13 cellular contexts compared by ENCODE assay signal in the genomic region with DNA sequence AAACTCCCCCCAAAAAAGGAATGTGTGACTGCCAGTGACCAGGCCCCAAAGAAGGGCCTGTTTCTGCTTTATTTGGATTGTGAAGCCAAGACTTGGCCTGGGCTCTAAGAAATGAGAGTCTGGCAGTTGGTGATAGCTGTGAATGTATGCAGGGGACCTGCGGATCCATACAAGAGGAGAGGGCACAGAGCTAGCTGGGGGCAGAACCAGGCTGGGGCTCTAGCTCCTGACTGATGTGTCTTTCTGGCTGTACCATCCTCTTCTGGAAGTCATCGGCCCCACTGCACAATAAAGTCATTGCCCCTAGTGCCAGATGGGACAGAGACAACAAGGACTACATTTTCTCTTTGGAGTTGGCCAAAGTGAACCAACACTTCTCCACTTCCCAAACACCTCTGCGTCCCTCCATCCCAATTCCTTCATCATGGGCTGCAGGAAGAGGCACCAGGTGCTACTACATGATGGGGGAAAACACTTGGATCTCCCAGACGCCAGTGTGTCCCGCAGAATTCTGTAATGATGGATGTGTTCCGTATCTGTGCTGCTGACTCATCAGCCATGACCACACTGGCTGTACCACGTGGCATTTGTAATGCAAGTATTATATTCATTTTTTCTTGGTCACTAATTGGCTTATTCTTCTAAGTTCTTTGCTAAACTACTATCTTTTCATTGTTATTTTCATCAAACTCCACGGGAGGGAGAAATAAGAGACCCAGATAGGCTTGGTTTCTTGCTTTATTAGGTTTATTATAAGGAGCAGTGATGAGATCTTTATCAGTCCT. TPM values are rescaled to one million over a fixed set of nuclear protein-coding genes. Genes with fewer than 3 reads are reported as not detected.
DNase-seq lines count a peak whose midpoint lies in the region; ATAC-seq and TF ChIP-seq lines count a peak whose summit lies in the region.
"Had no signal": no experiment of that assay in that cellular context is flagged by ENCODE, and none has a peak within 500 bp of the region (broad histone marks: within the 10 kb centered on the region; RNA-seq: fewer than 3 reads in every experiment).

No MANE protein-coding gene starts in this region.

- no peaks in the 10 kb centered on the region for H3K9me3 Mint-ChIP-seq in Caco-2 (ENCODE audit: unreplicated experiment)
- H3K9me3 Mint-ChIP-seq: activated CD8-positive, alpha-beta T cell treated with anti-CD3 and anti-CD28 coated beads for 36 hours; dendritic cell treated with granulocyte-macrophage colony-stimulating factor and Interleukin-4, amounts not matched to agents 40 ng/mL and 50 ng/mL, for 4 days had no signal

- BruUV-seq in Caco-2 (replicated peaks; lab: Mats Ljungman, UMichigan) = no TSS peak

- ATAC-seq in HG03469 (IDR thresholded peaks at IDR 0.05; ENCODE audit: unreplicated experiment) = no peak
- ATAC-seq: activated CD8-positive, alpha-beta T cell treated with anti-CD3 and anti-CD28 coated beads for 36 hours had no signal

- H3K27me3 ChIP-seq in AG04450 (ENCODE audit: control insufficient read depth, insufficient read depth, low read length) (no peaks in the 10 kb centered on the region), Caco-2 (replicated peaks; ENCODE audit: control insufficient read depth, insufficient read depth, low read length) (no peaks in the 10 kb centered on the region)

- CTCF ChIA-PET in AG04450 (lab: Charles Lee) (no interaction called here), Caco-2 (lab: Charles Lee) (no interaction called here)

- H3K9me3 ChIP-seq in AG04450 (ENCODE audit: control insufficient read depth, insufficient read depth, low read length) (no peaks in the 10 kb centered on the region; the same call in 1 of the 2 replicates), Caco-2 (no peaks in the 10 kb centered on the region)

- H3K4me1 Mint-ChIP-seq in Caco-2 (ENCODE audit: low read depth, unreplicated experiment) = no peaks in the 10 kb centered on the region

- no peaks in the 10 kb centered on the region; the same call in 1 of the 2 replicates for H3K36me3 ChIP-seq in Caco-2 (ENCODE audit: control insufficient read depth, insufficient read depth, low read length)

- no peak overlapping the region for H3K27ac Mint-ChIP-seq in Caco-2 (ENCODE audit: unreplicated experiment)
- H3K27ac Mint-ChIP-seq: activated CD8-positive, alpha-beta T cell treated with anti-CD3 and anti-CD28 coated beads for 36 hours had no signal

- no peak overlapping the region for H3K4me3 ChIP-seq in AG04450 (ENCODE audit: low read depth, low read length)
- no peak overlapping the region for H3K4me3 ChIP-seq in Caco-2 (ENCODE audit: low read depth, low read length)

- POLR2A ChIA-PET in AG04450 (lab: Yijun Ruan, JAX) (no interaction called here), Caco-2 (lab: Charles Lee) (no interaction called here)

- H3K4me3 Mint-ChIP-seq in Caco-2 (ENCODE audit: unreplicated experiment) = no peak overlapping the region
- H3K4me3 Mint-ChIP-seq: activated CD8-positive, alpha-beta T cell treated with anti-CD3 and anti-CD28 coated beads for 36 hours; dendritic cell treated with granulocyte-macrophage colony-stimulating factor and Interleukin-4, amounts not matched to agents 40 ng/mL and 50 ng/mL, for 4 days had no signal

- peak; percentile 29 for DNase-seq in AG04450 (ENCODE audit: low read depth, low spot score)
- peak; percentile 40 for DNase-seq in H4 (ENCODE audit: low spot score)
- peak; percentile 82 for DNase-seq in iris pigment epithelial cell (ENCODE audit: low read depth)
- no peak for DNase-seq in Caco-2
- DNase-seq in NCI-H2029 treated with DMSO at 0.1 percent for 48 hours (lab: John Stamatoyannopoulos, UW) = no peak
- no peak for DNase-seq in NCI-H1694 treated with DMSO at 0.1 percent for 48 hours (lab: John Stamatoyannopoulos, UW)
- DNase-seq: activated CD8-positive, alpha-beta T cell treated with anti-CD3 and anti-CD28 coated beads for 36 hours; NCI-H1105; SHP77 had no signal

- intact Hi-C loops in Caco-2 (cut with micrococcal nuclease; ENCODE audit: unreplicated experiment) = no loop called here

- H3K4me1 ChIP-seq in Caco-2 = peaks cover 17% of the 10 kb centered on the region

- no peaks in the 10 kb centered on the region for H3K27me3 Mint-ChIP-seq in Caco-2 (ENCODE audit: insufficient read depth, unreplicated experiment)
- H3K27me3 Mint-ChIP-seq: activated CD8-positive, alpha-beta T cell treated with anti-CD3 and anti-CD28 coated beads for 36 hours had no signal

- H3K36me3 Mint-ChIP-seq in Caco-2 (ENCODE audit: insufficient read depth, unreplicated experiment) = peaks cover 30% of the 10 kb centered on the region

- H3K27ac ChIP-seq in AG04450 (ENCODE audit: low read depth, low read length) = no peak overlapping the region
- H3K27ac ChIP-seq in angular gyrus (ENCODE audit: low read depth, low read length) = peak overlapping the region; percentile 11

- TF ChIP-seq CTCF in AG04450 (IDR thresholded peaks at IDR 0.05; ENCODE audit: low read depth, low read length) (no peak), Caco-2 (IDR thresholded peaks at IDR 0.05; ENCODE audit: insufficient read depth in 1 of 2, low read depth in 1 of 2, low read length in 1 of 2, severe bottlenecking in 1 of 2, unreplicated experiment in 1 of 2) (no peak)

RNA-seq across cellular contexts. Expression of a gene that starts 1.7 kb away (rescaled TPM):
- polyA plus RNA-seq in AG04450 (2011; rRNA removed) = not detected in 2 replicates
- 0.05 TPM in 1 of 2 replicates, not detected in the other for polyA minus RNA-seq in AG04450 (2011; rRNA and poly(A)+ RNA removed)
- not detected in 2 replicates for total RNA-seq in H4 (2014; rRNA removed; shearing (Covaris generic))
- 2.5 and 2.9 TPM in 2 replicates for total RNA-seq in Caco-2 (2022)
- total RNA-seq: activated CD8-positive, alpha-beta T cell treated with anti-CD3 and anti-CD28 coated beads for 36 hours; pulmonary artery endothelial cell had no signal

RNA-seq across cellular contexts. Expression of a gene that starts 49.9 kb away (rescaled TPM):
- polyA plus RNA-seq in AG04450 (2011; rRNA removed) = 67.3 and 69.0 TPM in 2 replicates
- 64.5 and 76.1 TPM in 2 replicates for polyA minus RNA-seq in AG04450 (2011; rRNA and poly(A)+ RNA removed)
- 23.5 and 26.6 TPM in 2 replicates for total RNA-seq in H4 (2014; rRNA removed; shearing (Covaris generic))
- 42.7 and 48.4 TPM in 2 replicates for total RNA-seq in Caco-2 (2022)

Comparison
In these comparisons a context has a peak if more than half of its experiments do, and no peak if none do; other contexts are left out.
1. DNase-seq: peak in AG04450 (single experiment), H4 (single experiment) and iris pigment epithelial cell (single experiment); none in Caco-2 (0 of 2), NCI-H2029 treated with DMSO at 0.1 percent for 48 hours (single experiment) and NCI-H1694 treated with DMSO at 0.1 percent for 48 hours (single experiment).